8 cellular contexts compared by ENCODE assay signal in genomic region chr1:42816600-42817439, GRCh38. TPM values are rescaled to one million over a fixed set of nuclear protein-coding genes. Genes with fewer than 3 reads are reported as not detected.
A peak's percentile ranks its signal among the peaks of the same experiment; 100 is the strongest.
DNase-seq lines count a peak whose midpoint lies in the region; ATAC-seq and TF ChIP-seq lines count a peak whose summit lies in the region.

TSS of gene ERMAP (plus strand) at chr1:42817122. CDS start at chr1:42830449, 13,327 bp downstream.
TSS of gene SVBP (minus strand) at chr1:42817397. CDS start at chr1:42816544, 853 bp downstream.

- intact Hi-C loops in activated CD4-positive, alpha-beta T cell treated with anti-CD3 and anti-CD28 coated beads for 36 hours (cut with DNase I, micrococcal nuclease), result loop anchor here (1.0 to 2.0 kb wide), 11 partner anchors 29 to 1214 kb away; partner anchors contain the start of genes C1orf50 (in 2 of the 2), P3H1 (in 2 of the 2), ZNF691 (in 2 of the 2) and CCDC30 (in 1 of the 2)

- peak within 1 kb of the TSS; percentile 77 for H3K4me3 Mint-ChIP-seq in activated CD4-positive, alpha-beta T cell treated with anti-CD3 and anti-CD28 coated beads for 36 hours

- H3K9me3 Mint-ChIP-seq in activated CD4-positive, alpha-beta T cell treated with anti-CD3 and anti-CD28 coated beads for 36 hours (ENCODE audit: low read depth), result no peaks in the 10 kb centered on the region

- H3K4me3 ChIP-seq in AG10803 (ENCODE audit: low read length), result peak within 1 kb of the TSS; percentile 87
- peak within 1 kb of the TSS; percentile 93 for H3K4me3 ChIP-seq in choroid plexus epithelial cell (ENCODE audit: low read depth, low read length)

- H3K4me1 Mint-ChIP-seq in activated CD4-positive, alpha-beta T cell treated with anti-CD3 and anti-CD28 coated beads for 36 hours, result peaks cover 16% of the 10 kb centered on the region

- TF ChIP-seq CTCF in AG10803 (conservative IDR thresholded peaks at IDR 0.05; ENCODE audit: low read length) (no peak), choroid plexus epithelial cell (conservative IDR thresholded peaks at IDR 0.05; ENCODE audit: low read depth, low read length) (no peak)

- peak within 1 kb of the TSS; percentile 84 for H3K27ac Mint-ChIP-seq in activated CD4-positive, alpha-beta T cell treated with anti-CD3 and anti-CD28 coated beads for 36 hours

- POLR2A ChIA-PET in activated CD4-positive, alpha-beta T cell treated with anti-CD3 and anti-CD28 coated beads for 36 hours (lab: Charles Lee), result interaction anchor here (0.8 to 2.8 kb wide), 3 partner anchors 30 to 50 kb away, joined by 3 to 13 read pairs (median 12); partner anchors contain the start of genes C1orf50, P3H1 and ZNF691

- DNase-seq in AG10803 (ENCODE audit: low read depth) (peak; percentile 82), NCI-H460 (ENCODE audit: extremely low read depth, low read depth) (peak; percentile 78), choroid plexus epithelial cell (ENCODE audit: low read depth) (peak; percentile 89), left kidney (ENCODE audit: low read depth, low spot score) (peak; percentile 97)
- peak; percentile 98 for DNase-seq in activated CD4-positive, alpha-beta T cell treated with anti-CD3 and anti-CD28 coated beads for 36 hours
- peak; percentile 92 for DNase-seq in stimulated activated CD4-positive, alpha-beta T cell treated with anti-CD3 and anti-CD28 coated beads, Interleukin-1b, Interleukin-23, amount 100 ng/mL, for 48 hours

- peak; percentile 77 for TF ChIP-seq POLR2A in GM19099 (IDR thresholded peaks at IDR 0.05; ENCODE audit: extremely low read depth, insufficient read length, low read depth)

- CTCF ChIA-PET in activated CD4-positive, alpha-beta T cell treated with anti-CD3 and anti-CD28 coated beads for 36 hours (lab: Charles Lee), result interaction anchor here (0.5 to 3.9 kb wide), 11 partner anchors 8 to 191 kb away, joined by 3 to 27 read pairs (median 5); partner anchors contain the start of genes C1orf50, P3H1 and ZNF691

- peaks cover 2% of the 10 kb centered on the region for H3K27me3 Mint-ChIP-seq in activated CD4-positive, alpha-beta T cell treated with anti-CD3 and anti-CD28 coated beads for 36 hours

- H3K36me3 Mint-ChIP-seq in activated CD4-positive, alpha-beta T cell treated with anti-CD3 and anti-CD28 coated beads for 36 hours (ENCODE audit: low read depth), result peaks cover 4% of the 10 kb centered on the region

- ATAC-seq in HG03354 (IDR thresholded peaks at IDR 0.05; ENCODE audit: poor library complexity, severe bottlenecking, unreplicated experiment), result peak; percentile 83
- peak; percentile 90 for ATAC-seq in activated CD4-positive, alpha-beta T cell treated with anti-CD3 and anti-CD28 coated beads for 36 hours

RNA-seq across cellular contexts. Expression of gene ERMAP, which starts in this region (rescaled TPM):
- total RNA-seq in NCI-H460 (2014; rRNA removed; shearing (Covaris generic)), result 6.4 and 7.7 TPM in 2 replicates
- 10.3 and 12.0 TPM in 2 replicates for polyA plus RNA-seq in NCI-H460 (2014; cell fraction: nucleus; rRNA removed)
- total RNA-seq in activated CD4-positive, alpha-beta T cell treated with anti-CD3 and anti-CD28 coated beads for 36 hours, result 1 to 10 TPM; 4.5 to 6.4 TPM

RNA-seq across cellular contexts. Expression of gene SVBP, which starts in this region (rescaled TPM):
- 19.5 and 23.3 TPM in 2 replicates for total RNA-seq in NCI-H460 (2014; rRNA removed; shearing (Covaris generic))
- 13.8 and 20.0 TPM in 2 replicates for polyA plus RNA-seq in NCI-H460 (2014; cell fraction: nucleus; rRNA removed)
- total RNA-seq in activated CD4-positive, alpha-beta T cell treated with anti-CD3 and anti-CD28 coated beads for 36 hours, result 10 to 100 TPM; 14.5 to 14.6 TPM

Comparison
In these comparisons a context has a peak if more than half of its experiments do, and no peak if none do; other contexts are left out.
1. Peak in every context shown above with its lines: DNase-seq, ATAC-seq and H3K4me3 ChIP-seq.